In the genomic region with DNA sequence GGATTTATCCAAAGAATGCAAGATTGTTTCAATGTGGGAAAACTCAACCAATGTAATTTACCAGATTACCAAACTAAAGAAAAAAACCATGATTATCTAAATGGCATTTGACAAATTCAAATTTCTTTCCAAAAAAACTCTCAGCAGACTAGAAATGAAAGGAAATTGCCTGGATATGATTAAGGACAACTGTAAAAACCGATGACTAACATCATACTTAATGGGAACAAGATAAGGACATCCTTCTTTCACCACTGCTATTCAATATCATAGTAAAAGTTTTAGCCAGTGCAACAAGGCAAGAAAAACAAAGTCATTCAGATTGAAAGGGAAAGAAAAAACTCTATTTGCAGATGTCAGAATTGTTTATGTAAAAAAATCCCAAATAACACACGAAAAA, we compare ENCODE assay signal across 22 cellular contexts. TPM values are rescaled to one million over a fixed set of nuclear protein-coding genes. Genes with fewer than 3 reads are reported as not detected.
A peak's percentile ranks its signal among the peaks of the same experiment; 100 is the strongest.
DNase-seq lines count a peak whose midpoint lies in the region; TF ChIP-seq lines count a peak whose summit lies in the region.
"Had no signal": no experiment of that assay in that cellular context is flagged by ENCODE, and none has a peak within 500 bp of the region (broad histone marks: within the 10 kb centered on the region; RNA-seq: fewer than 3 reads in every experiment).

No MANE protein-coding gene starts in this region.

- H3K9me3 ChIP-seq in GM23248 (ENCODE audit: low read depth), result peaks cover 9% of the 10 kb centered on the region

- no peaks in the 10 kb centered on the region for H3F3A ChIP-seq in GM23248 (ENCODE audit: insufficient read depth)

- no peak for TF ChIP-seq CTCF in AG10803 (conservative IDR thresholded peaks at IDR 0.05; ENCODE audit: low read length)
- TF ChIP-seq CTCF in cardiac fibroblast (IDR thresholded peaks at IDR 0.05; ENCODE audit: low read depth, low read length), result no peak
- no peak for TF ChIP-seq CTCF in fibroblast of the aortic adventitia (IDR thresholded peaks at IDR 0.05; ENCODE audit: insufficient read depth, low read length)

- no peak overlapping the region for H3K27ac ChIP-seq in GM23248
- H3K27ac ChIP-seq: C4-2B had no signal

- no peak overlapping the region for H2AFZ ChIP-seq in GM23248

- no peaks in the 10 kb centered on the region for H3K36me3 ChIP-seq in GM23248 (ENCODE audit: low read depth)

- H3K9ac ChIP-seq in GM23248, result no peak overlapping the region

- no peak overlapping the region for H3K4me2 ChIP-seq in GM23248 (ENCODE audit: unreplicated experiment)

- no peaks in the 10 kb centered on the region for H4K20me1 ChIP-seq in GM23248 (ENCODE audit: insufficient read depth)

- WGBS in GM23248 (ENCODE audit: low coverage in 1 of 2, low lambda C conversion rate in 2 of 2, missing lambda C conversion rate in 2 of 2), 2 experiments, result 32 to 39% methylated on average over 2 of the region's 2 CpGs

- in situ Hi-C loops in GM23248 (cut with MboI), result no loop called here

- no peaks in the 10 kb centered on the region for H3K27me3 ChIP-seq in GM23248 (replicated peaks; ENCODE audit: insufficient read depth)

- no peaks in the 10 kb centered on the region for H3K4me1 ChIP-seq in GM23248 (ENCODE audit: insufficient read depth)

- H3K79me2 ChIP-seq in GM23248 (ENCODE audit: insufficient read depth), result no peaks in the 10 kb centered on the region; the same call in 1 of the 2 replicates

- H3K4me3 ChIP-seq in AG10803 (ENCODE audit: low read length) (no peak overlapping the region), GM23248 (no peak overlapping the region), cardiac fibroblast (replicated peaks in 1 of 2; ENCODE audit: low read depth in 2 of 2, low read length in 2 of 2) (no peak overlapping the region), fibroblast of the aortic adventitia (ENCODE audit: low read depth, low read length) (no peak overlapping the region)
- H3K4me3 ChIP-seq: K562 had no signal

- no peaks in the 10 kb centered on the region for H3K9me2 ChIP-seq in GM23248 (ENCODE audit: insufficient read depth)

- DNase-seq in AG10803 (ENCODE audit: low read depth) (peak; percentile 12), GM23248 (peak; percentile 21), cardiac fibroblast (ENCODE audit: low read depth in 2 of 2) (peak; percentile 3 to 5), fibroblast of the aortic adventitia (ENCODE audit: low read depth) (peak; percentile 16), NCI-H2081 treated with DMSO at 0.1 percent for 48 hours (lab: John Stamatoyannopoulos, UW) (no peak), hypothalamus (lab: John Stamatoyannopoulos, UW) (no peak), NCI-H1417 (lab: John Stamatoyannopoulos, UW) (no peak), islet precursor cell (no peak)
- DNase-seq: 8988T; AML-193; CD8-positive, alpha-beta T cell; DMS79 treated with DMSO at 0.1 percent for 48 hours; MM.1S; NCI-H1694; NCI-H2029 treated with DMSO at 0.1 percent for 48 hours; NCI-H226; NCI-H510A; NCI-H69; SHP77 treated with DMSO at 0.1 percent for 48 hours had no signal

RNA-seq across cellular contexts. Expression of gene CCDC150, which starts 4.4 kb away (rescaled TPM):
- 0.65 and 1.1 TPM in 2 replicates for total RNA-seq in GM23248 (2014; rRNA removed; shearing (Covaris generic))
- polyA plus RNA-seq in GM23248 (2016; fragmentation: Nextera tagmentation; extraction: Ambion mirVana), result 2.1 and 2.5 TPM in 2 replicates
- 4.0 and 19.7 TPM in 2 replicates for total RNA-seq in fibroblast of the aortic adventitia (ENCODE audit: low replicate concordance)

RNA-seq across cellular contexts. Expression of gene HECW2, which starts 41.8 kb away (rescaled TPM):
- total RNA-seq in GM23248 (2014; rRNA removed; shearing (Covaris generic)), result 6.5 and 10.0 TPM in 2 replicates
- 2.4 and 2.6 TPM in 2 replicates for polyA plus RNA-seq in GM23248 (2016; fragmentation: Nextera tagmentation; extraction: Ambion mirVana)
- total RNA-seq in fibroblast of the aortic adventitia (ENCODE audit: low replicate concordance), result 4.0 and 69.9 TPM in 2 replicates
- total RNA-seq: G401 had no signal

Comparison
In these comparisons a context has a peak if more than half of its experiments do, and no peak if none do; other contexts are left out.
1. DNase-seq: peak in AG10803 (single experiment), GM23248 (single experiment), cardiac fibroblast (2 of 2) and fibroblast of the aortic adventitia (single experiment); none in NCI-H2081 treated with DMSO at 0.1 percent for 48 hours (single experiment), hypothalamus (0 of 51), NCI-H1417 (0 of 3) and islet precursor cell (single experiment).